In the genomic region with DNA sequence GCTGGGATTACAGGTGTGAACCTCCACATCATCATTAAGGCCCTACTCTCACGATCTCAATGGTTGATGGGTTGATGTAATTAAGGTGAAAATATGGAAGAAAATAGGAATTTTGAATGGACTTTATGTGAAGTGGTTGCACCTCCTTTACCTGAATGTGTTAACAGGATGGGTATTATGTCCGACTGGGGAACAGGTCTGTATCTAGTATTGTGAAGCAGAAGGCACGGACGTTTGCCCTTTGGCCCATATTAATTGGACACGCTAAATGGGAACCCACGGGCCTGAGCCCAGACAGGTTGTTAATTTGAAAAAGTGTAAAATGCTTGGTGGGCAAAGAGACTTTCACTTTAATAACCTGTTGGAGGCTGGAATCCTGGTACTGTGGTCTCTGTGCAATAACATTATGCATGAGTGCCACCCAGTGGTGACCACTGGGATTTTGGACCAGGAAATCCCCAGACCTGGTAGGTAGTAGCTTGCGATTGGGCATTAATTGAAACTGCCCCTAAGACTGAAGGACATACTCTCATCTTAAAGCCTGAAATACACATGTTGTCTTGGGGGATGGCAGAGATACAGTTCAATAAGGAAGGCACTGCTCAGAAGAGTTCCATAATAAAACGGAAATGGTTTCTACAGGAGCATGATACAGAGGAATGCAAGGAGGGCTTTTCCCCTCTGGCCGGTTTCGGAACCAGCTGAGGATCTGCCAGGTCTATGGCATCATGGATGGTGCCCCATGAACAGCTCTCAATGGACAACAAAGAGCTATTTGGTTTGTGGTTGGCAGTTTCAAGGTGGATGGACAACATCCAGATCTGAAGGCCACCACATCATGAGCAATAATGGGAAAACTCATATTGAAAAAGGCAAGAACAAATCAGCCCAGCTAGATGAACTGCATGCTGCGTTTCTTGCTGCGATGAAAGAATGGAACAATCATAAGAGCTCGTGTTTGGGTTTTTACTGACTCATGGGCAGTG, we compare ENCODE assay signal across 8 cellular contexts. TPM values are rescaled to one million over a fixed set of nuclear protein-coding genes. Genes with fewer than 3 reads are reported as not detected.
A peak's percentile ranks its signal among the peaks of the same experiment; 100 is the strongest.
DNase-seq lines count a peak whose midpoint lies in the region; TF ChIP-seq lines count a peak whose summit lies in the region.

No MANE protein-coding gene starts in this region.

- no peak overlapping the region for H3K4me3 ChIP-seq in Jurkat, Clone E6-1 (ENCODE audit: low read length)
- peak overlapping the region in 1 of 4 donors; percentile 3 for H3K4me3 ChIP-seq in Peyer's patch
- no peak overlapping the region for H3K4me3 ChIP-seq in fibroblast of mammary gland (ENCODE audit: control insufficient read depth, low read depth, low read length)

- H3K27ac ChIP-seq in Peyer's patch = no peak overlapping the region
- H3K27ac ChIP-seq in substantia nigra (ENCODE audit: low read depth, low read length, poor library complexity, severe bottlenecking) = no peak overlapping the region

- peaks cover 19% of the 10 kb centered on the region for H3K27me3 Mint-ChIP-seq in neural crest cell (ENCODE audit: low read depth)

- no peak for TF ChIP-seq POLR2A in Peyer's patch (IDR thresholded peaks at IDR 0.05)

- H3K36me3 Mint-ChIP-seq in neural crest cell (ENCODE audit: low read depth) = no peaks in the 10 kb centered on the region

- TF ChIP-seq CTCF in Peyer's patch (IDR thresholded peaks at IDR 0.05) (peak; percentile 75 to 93 (median 88)), fibroblast of mammary gland (conservative IDR thresholded peaks at IDR 0.05; ENCODE audit: control insufficient read depth, insufficient read depth, low read depth, low read length) (peak; percentile 89), neural crest cell (conservative IDR thresholded peaks at IDR 0.05) (peak; percentile 91)

- no peaks in the 10 kb centered on the region for H3K4me1 ChIP-seq in Peyer's patch

- H3K9me3 Mint-ChIP-seq in neural crest cell = no peaks in the 10 kb centered on the region

- H3K27ac Mint-ChIP-seq in neural crest cell (ENCODE audit: unreplicated experiment) = no peak overlapping the region

- DNase-seq in NOMO-1 treated with DMSO at 0.1 percent for 48 hours (lab: John Stamatoyannopoulos, UW; ENCODE audit: unreplicated experiment) = peak; percentile 60
- no peak for DNase-seq in NOMO-1 treated with dmso at 0.1 percent for 144 hours (lab: John Stamatoyannopoulos, UW; ENCODE audit: unreplicated experiment)
- peak; percentile 61 for DNase-seq in Jurkat, Clone E6-1 (ENCODE audit: low read depth, low spot score)
- peak; percentile 80 to 93 (median 85) for DNase-seq in Peyer's patch
- DNase-seq in activated T-cell treated with anti-CD3 and anti-CD28 coated beads, Interleukin-2, amount 50 U/mL, for 48 hours = peak; percentile 78 to 82
- peak; percentile 78 for DNase-seq in fibroblast of mammary gland (ENCODE audit: low read depth)
- peak; percentile 81 for DNase-seq in neural crest cell (ENCODE audit: low read depth, low spot score)
- DNase-seq in substantia nigra (lab: John Stamatoyannopoulos, UW) = peak in 41 of 49 donors; percentile 5 to 78 (median 51)

- no peaks in the 10 kb centered on the region for H3K4me1 Mint-ChIP-seq in neural crest cell

- no peak overlapping the region for H3K4me3 Mint-ChIP-seq in neural crest cell

- H3K36me3 ChIP-seq in Peyer's patch = no peaks in the 10 kb centered on the region

- no peaks in the 10 kb centered on the region for H3K9me3 ChIP-seq in Peyer's patch

- H3K27me3 ChIP-seq in Peyer's patch = no peaks in the 10 kb centered on the region

RNA-seq across cellular contexts. Expression of a gene that starts 26.2 kb away (rescaled TPM):
- polyA plus RNA-seq in Jurkat, Clone E6-1 (2012; ENCODE audit: insufficient read depth, insufficient read length) = 13.2 TPM
- total RNA-seq in Peyer's patch (10 to 100 TPM in 2 of 4 donors, 1 to 10 TPM in 2; 4.2 to 41.3 (median 8.8) TPM), neural crest cell (41.3 and 41.5 TPM in 2 replicates)
